In genomic region chr17:74478369-74479100, GRCh38 we compare ENCODE assay signal across 9 cellular contexts. TPM values are rescaled to one million over a fixed set of nuclear protein-coding genes. Genes with fewer than 3 reads are reported as not detected.
DNase-seq lines count a peak whose midpoint lies in the region; ATAC-seq and TF ChIP-seq lines count a peak whose summit lies in the region.
"Had no signal": no experiment of that assay in that cellular context is flagged by ENCODE, and none has a peak within 500 bp of the region (broad histone marks: within the 10 kb centered on the region; RNA-seq: fewer than 3 reads in every experiment).

No MANE protein-coding gene starts in this region.

- DNase-seq in activated naive CD4-positive, alpha-beta T cell treated with anti-CD3 and anti-CD28 coated beads for 36 hours: peak; percentile 64
- no peak for DNase-seq in activated naive CD4-positive, alpha-beta T cell treated with anti-CD3 and anti-CD28 coated beads, Interleukin-2, amount 50 U/mL, for 16 hours
- DNase-seq in SKM-1 (lab: John Stamatoyannopoulos, UW; ENCODE audit: unreplicated experiment) (peak; percentile 65), fibroblast of mammary gland (ENCODE audit: low read depth) (peak; percentile 30), ecto neural progenitor cell (ENCODE audit: low spot score) (no peak), AG08395 (ENCODE audit: low spot score) (no peak)
- DNase-seq in stimulated activated naive CD8-positive, alpha-beta T cell treated with anti-CD3 and anti-CD28 coated beads, Interleukin-15, amount 100 ng/mL, for 72 hours: peak in 1 of 2 donors; percentile 48
- DNase-seq: NCI-H748 treated with DMSO at 0.1 percent for 48 hours had no signal

- no peak overlapping the region for H3K4me3 ChIP-seq in fibroblast of mammary gland (ENCODE audit: control insufficient read depth, low read depth, low read length)

- TF ChIP-seq CTCF in fibroblast of mammary gland (conservative IDR thresholded peaks at IDR 0.05; ENCODE audit: control insufficient read depth, insufficient read depth, low read depth, low read length): no peak

- H3K9me3 Mint-ChIP-seq in activated naive CD4-positive, alpha-beta T cell treated with anti-CD3 and anti-CD28 coated beads for 36 hours: peaks cover 17% of the 10 kb centered on the region
- H3K9me3 Mint-ChIP-seq in stimulated activated naive CD8-positive, alpha-beta T cell treated with anti-CD3 and anti-CD28 coated beads, Interleukin-15, amount 100 ng/mL, for 72 hours: peaks cover 9 to 23% of the 10 kb centered on the region in 2 donors

- H3K4me1 Mint-ChIP-seq in activated naive CD4-positive, alpha-beta T cell treated with anti-CD3 and anti-CD28 coated beads for 36 hours (ENCODE audit: low read depth): peaks cover 32% of the 10 kb centered on the region
- peaks cover 55% of the 10 kb centered on the region for H3K4me1 Mint-ChIP-seq in stimulated activated naive CD8-positive, alpha-beta T cell treated with anti-CD3 and anti-CD28 coated beads, Interleukin-15, amount 100 ng/mL, for 72 hours

- CTCF ChIA-PET in activated naive CD4-positive, alpha-beta T cell treated with anti-CD3 and anti-CD28 coated beads for 36 hours (lab: Charles Lee): interaction anchor here (1.1 to 1.5 kb wide), 4 partner anchors 15 to 111 kb away, joined by 3 to 8 read pairs (median 6); partner anchors contain the start of gene GPR142

- peaks cover 8% of the 10 kb centered on the region for H3K36me3 Mint-ChIP-seq in activated naive CD4-positive, alpha-beta T cell treated with anti-CD3 and anti-CD28 coated beads for 36 hours (ENCODE audit: low read depth)

- H3K4me3 Mint-ChIP-seq in activated naive CD4-positive, alpha-beta T cell treated with anti-CD3 and anti-CD28 coated beads for 36 hours: no peak overlapping the region
- peak overlapping the region; percentile 47 to 61 for H3K4me3 Mint-ChIP-seq in stimulated activated naive CD8-positive, alpha-beta T cell treated with anti-CD3 and anti-CD28 coated beads, Interleukin-15, amount 100 ng/mL, for 72 hours

- H3K27me3 Mint-ChIP-seq in activated naive CD4-positive, alpha-beta T cell treated with anti-CD3 and anti-CD28 coated beads for 36 hours (ENCODE audit: low read depth): no peaks in the 10 kb centered on the region
- H3K27me3 Mint-ChIP-seq in stimulated activated naive CD8-positive, alpha-beta T cell treated with anti-CD3 and anti-CD28 coated beads, Interleukin-15, amount 100 ng/mL, for 72 hours: no peaks in the 10 kb centered on the region

- intact Hi-C loops in activated naive CD4-positive, alpha-beta T cell treated with anti-CD3 and anti-CD28 coated beads for 36 hours (cut with micrococcal nuclease): no loop called here

- peak; percentile 85 for ATAC-seq in stimulated activated naive CD8-positive, alpha-beta T cell treated with anti-CD3 and anti-CD28 coated beads, Interleukin-15, amount 100 ng/mL, for 72 hours
- no peak for ATAC-seq in GM19035 (IDR thresholded peaks at IDR 0.05; ENCODE audit: unreplicated experiment)

- peak overlapping the region; percentile 30 for H3K27ac Mint-ChIP-seq in activated naive CD4-positive, alpha-beta T cell treated with anti-CD3 and anti-CD28 coated beads for 36 hours
- peak overlapping the region; percentile 23 to 80 for H3K27ac Mint-ChIP-seq in stimulated activated naive CD8-positive, alpha-beta T cell treated with anti-CD3 and anti-CD28 coated beads, Interleukin-15, amount 100 ng/mL, for 72 hours

RNA-seq across cellular contexts. Expression of gene CD300A, which starts 12.1 kb away (rescaled TPM):
- 1 to 10 TPM; 1.3 to 1.8 TPM for total RNA-seq in activated naive CD4-positive, alpha-beta T cell treated with anti-CD3 and anti-CD28 coated beads for 36 hours

RNA-seq across cellular contexts. Expression of gene GPRC5C, which starts 46.6 kb away (rescaled TPM):
- total RNA-seq in activated naive CD4-positive, alpha-beta T cell treated with anti-CD3 and anti-CD28 coated beads for 36 hours: not detected

RNA-seq across cellular contexts. Expression of gene CD300LB, which starts 52.7 kb away (rescaled TPM):
- not detected for total RNA-seq in activated naive CD4-positive, alpha-beta T cell treated with anti-CD3 and anti-CD28 coated beads for 36 hours

Comparison
In these comparisons a context has a peak if more than half of its experiments do, and no peak if none do; other contexts are left out.
1. DNase-seq: peak in activated naive CD4-positive, alpha-beta T cell treated with anti-CD3 and anti-CD28 coated beads for 36 hours (single experiment), SKM-1 (single experiment) and fibroblast of mammary gland (single experiment); none in activated naive CD4-positive, alpha-beta T cell treated with anti-CD3 and anti-CD28 coated beads, Interleukin-2, amount 50 U/mL, for 16 hours (single experiment), ecto neural progenitor cell (single experiment) and AG08395 (single experiment).